27 cellular contexts compared by ENCODE assay signal in the genomic region with DNA sequence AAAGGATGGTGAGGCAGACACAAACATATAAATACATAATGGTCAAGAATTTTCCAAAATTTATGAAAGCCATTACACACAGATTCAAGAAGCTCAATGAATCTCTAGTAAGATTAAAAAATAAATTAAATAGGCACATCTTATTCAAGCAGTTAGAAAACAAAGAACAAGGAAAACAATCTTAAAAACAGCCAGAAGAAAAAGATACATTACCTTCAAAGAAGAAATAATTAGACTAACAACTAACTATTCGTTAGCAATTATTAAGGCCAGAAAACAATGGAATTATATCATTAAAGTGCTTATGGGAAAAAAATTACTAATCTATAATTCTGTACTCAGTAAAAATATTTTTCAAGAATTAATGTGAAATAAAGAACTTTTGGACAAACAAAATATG.
"Had no signal": no experiment of that assay in that cellular context is flagged by ENCODE, and none has a peak within 500 bp of the region (broad histone marks: within the 10 kb centered on the region; RNA-seq: fewer than 3 reads in every experiment).

No MANE protein-coding gene starts in this region.

- H3K9me3 ChIP-seq: colonic mucosa, gastrocnemius medialis had no signal

- H3K36me3 ChIP-seq: colonic mucosa, esophagus squamous epithelium, gastrocnemius medialis, heart right ventricle, left lung, lower lobe of right lung had no signal

- H3K27ac Mint-ChIP-seq: dendritic cell treated with granulocyte-macrophage colony-stimulating factor and Interleukin-4, amounts not matched to agents 40 ng/mL and 50 ng/mL, for 4 days; effector memory CD8-positive, alpha-beta T cell; endodermal cell; mesothelial cell of epicardium had no signal

- H3K27ac ChIP-seq: colonic mucosa, epithelial cell of prostate, esophagus squamous epithelium, gastrocnemius medialis, heart right ventricle, left lung, lower lobe of right lung had no signal

- H3K4me3 Mint-ChIP-seq: dendritic cell treated with granulocyte-macrophage colony-stimulating factor and Interleukin-4, amounts not matched to agents 40 ng/mL and 50 ng/mL, for 4 days; effector memory CD8-positive, alpha-beta T cell; endodermal cell; mesothelial cell of epicardium; naive B cell had no signal

- H3K27me3 Mint-ChIP-seq: dendritic cell treated with granulocyte-macrophage colony-stimulating factor and Interleukin-4, amounts not matched to agents 40 ng/mL and 50 ng/mL, for 4 days; effector memory CD8-positive, alpha-beta T cell; naive B cell had no signal

- H3K4me3 ChIP-seq: colonic mucosa, esophagus squamous epithelium, gastrocnemius medialis, heart right ventricle, left lung, lower lobe of right lung, mucosa of descending colon had no signal

- H3K4me1 ChIP-seq: colonic mucosa, esophagus squamous epithelium, gastrocnemius medialis, left lung, lower lobe of right lung had no signal

- DNase-seq: colonic mucosa; cortex of kidney; effector CD8-positive, alpha-beta T cell; effector memory CD8-positive, alpha-beta T cell; endodermal cell; erythroblast; esophagus squamous epithelium; foreskin fibroblast; foreskin melanocyte; gastrocnemius medialis; glutamatergic neuron; head of caudate nucleus; heart right ventricle; hippocampal formation; left cardiac atrium; left lung; left ventricle myocardium superior; lower lobe of right lung; mesenchymal stem cell; mucosa of descending colon; naive B cell had no signal

- H3K27me3 ChIP-seq: colonic mucosa, esophagus squamous epithelium, gastrocnemius medialis, heart right ventricle, left lung had no signal

- FAIRE-seq: islet of Langerhans, keratinocyte had no signal

- ATAC-seq: effector memory CD8-positive, alpha-beta T cell; esophagus mucosa; gastrocnemius medialis; heart right ventricle; left cardiac atrium; left lung; left ventricle myocardium superior; lower lobe of right lung; mucosa of descending colon had no signal

- H3K4me1 Mint-ChIP-seq: endodermal cell, mesothelial cell of epicardium had no signal
